Comparison of ENCODE assay signal across 13 cellular contexts in the genomic region with DNA sequence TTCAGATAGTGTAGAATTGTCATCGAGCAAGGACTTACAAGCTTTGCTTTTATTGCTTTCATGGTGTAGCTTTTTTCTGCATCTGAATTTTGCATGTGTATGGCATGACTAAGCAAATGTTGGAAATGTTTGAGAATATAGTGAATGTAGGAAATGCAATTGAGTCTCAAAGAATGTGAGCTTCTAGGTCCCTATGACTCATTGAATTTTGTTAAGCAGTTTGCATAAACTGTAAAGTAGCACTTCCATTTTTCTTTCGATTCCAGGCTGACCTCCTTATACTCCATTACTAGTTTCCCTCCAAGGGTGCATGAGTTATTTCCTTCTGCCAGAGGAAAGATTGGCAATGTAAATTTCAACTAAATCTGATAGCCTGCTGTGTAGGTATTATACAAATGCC.
DNase-seq lines count a peak whose midpoint lies in the region; ATAC-seq, FAIRE-seq and TF ChIP-seq lines count a peak whose summit lies in the region.
"Had no signal": no experiment of that assay in that cellular context is flagged by ENCODE, and none has a peak within 500 bp of the region (broad histone marks: within the 10 kb centered on the region; RNA-seq: fewer than 3 reads in every experiment).

No MANE protein-coding gene starts in this region.

- H3K36me3 ChIP-seq in PC-3 (ENCODE audit: low read depth, low read length), result no peaks in the 10 kb centered on the region
- H3K36me3 ChIP-seq in fibroblast of lung (ENCODE audit: control insufficient read depth, insufficient read depth, low read length), result no peaks in the 10 kb centered on the region
- no peaks in the 10 kb centered on the region for H3K36me3 ChIP-seq in SJCRH30
- H3K36me3 ChIP-seq: adrenal gland, neutrophil, Peyer's patch had no signal

- H3K4me2 ChIP-seq in PC-3 (ENCODE audit: low read length), result peak overlapping the region; percentile 64
- H3K4me2 ChIP-seq in fibroblast of lung (ENCODE audit: extremely low read depth, insufficient read depth, low read length), result peak overlapping the region; percentile 58

- no peaks in the 10 kb centered on the region for H3K9me3 ChIP-seq in PC-3 (ENCODE audit: low read length)
- H3K9me3 ChIP-seq in fibroblast of lung (ENCODE audit: control insufficient read depth, insufficient read depth, low read depth, low read length), result no peaks in the 10 kb centered on the region
- no peaks in the 10 kb centered on the region for H3K9me3 ChIP-seq in SJCRH30 (replicated peaks)
- H3K9me3 ChIP-seq: neutrophil, Peyer's patch had no signal

- POLR2A ChIA-PET in PC-3 (lab: Charles Lee; ENCODE audit: unreplicated experiment), result no interaction called here

- H4K20me1 ChIP-seq in PC-3 (ENCODE audit: low read length), result no peaks in the 10 kb centered on the region
- no peaks in the 10 kb centered on the region for H4K20me1 ChIP-seq in fibroblast of lung (ENCODE audit: control insufficient read depth, extremely low read depth, insufficient read depth, low read length)

- H3F3A ChIP-seq in PC-3 (ENCODE audit: low read length, unreplicated experiment), result no peaks in the 10 kb centered on the region

- H3K4me1 ChIP-seq in PC-3 (ENCODE audit: insufficient read depth, low read length) (peaks cover 9% of the 10 kb centered on the region; the same call in 1 of the 2 replicates), fibroblast of lung (ENCODE audit: control insufficient read depth, extremely low read depth, insufficient read depth, low read length) (peaks cover 5% of the 10 kb centered on the region), SJCRH30 (no peaks in the 10 kb centered on the region)
- H3K4me1 ChIP-seq: adrenal gland, Peyer's patch had no signal

- no peaks in the 10 kb centered on the region for H3K4me1 Mint-ChIP-seq in activated T-helper 1 cell treated with anti-CD3 and anti-CD28 coated beads, Interleukin-12 subunit alpha, Interleukin-12 subunit beta, Interleukin-2, Interleukin-4 antibody, amounts not matched to agents 30 ng/mL and 10 ng/mL and 1 ng/mL, durations not matched to agents 14 hours and 24 hours and 36 hours (ENCODE audit: low read depth)
- H3K4me1 Mint-ChIP-seq: activated CD4-positive, alpha-beta T cell treated with anti-CD3 and anti-CD28 coated beads, Interleukin-2, amount 10 ng/mL, durations not matched to agents 24 days and 14 days had no signal

- CTCF ChIA-PET in PC-3 (lab: Charles Lee), result interaction anchor here (0.7 kb wide), 1 partner anchor 229 kb away, joined by 4 read pairs; no protein-coding TSS in a partner anchor

- no peak for DNase-seq in GM12891 (ENCODE audit: insufficient read length, low spot score)
- DNase-seq in PC-3, result peak; percentile 62
- DNase-seq in fibroblast of lung (ENCODE audit: low read depth in 2 of 2), result peak; percentile 88 to 92
- peak; percentile 72 for DNase-seq in pulmonary artery endothelial cell (ENCODE audit: low read depth, low spot score)
- no peak for DNase-seq in SJCRH30
- DNase-seq in NCI-H69 (lab: John Stamatoyannopoulos, UW), result no peak
- DNase-seq in activated T-helper 1 cell treated with anti-CD3 and anti-CD28 coated beads, Interleukin-12 subunit alpha, Interleukin-12 subunit beta, Interleukin-2, Interleukin-4 antibody, amounts not matched to agents 30 ng/mL and 10 ng/mL and 1 ng/mL, durations not matched to agents 14 hours and 24 hours and 36 hours (ENCODE audit: low spot score), result no peak
- DNase-seq: activated CD4-positive, alpha-beta T cell treated with anti-CD3 and anti-CD28 coated beads, Interleukin-2, amount 10 ng/mL, durations not matched to agents 24 days and 14 days; adrenal gland; head of caudate nucleus; Peyer's patch had no signal

- H3K4me3 Mint-ChIP-seq in activated T-helper 1 cell treated with anti-CD3 and anti-CD28 coated beads, Interleukin-12 subunit alpha, Interleukin-12 subunit beta, Interleukin-2, Interleukin-4 antibody, amounts not matched to agents 30 ng/mL and 10 ng/mL and 1 ng/mL, durations not matched to agents 14 hours and 24 hours and 36 hours, result no peak overlapping the region
- H3K4me3 Mint-ChIP-seq: activated CD4-positive, alpha-beta T cell treated with anti-CD3 and anti-CD28 coated beads, Interleukin-2, amount 10 ng/mL, durations not matched to agents 24 days and 14 days had no signal

- ATAC-seq in PC-3 (peak; percentile 76), GM21515 (IDR thresholded peaks at IDR 0.05; ENCODE audit: unreplicated experiment) (no peak)

- peak overlapping the region; percentile 49 for H3K27ac ChIP-seq in PC-3 (ENCODE audit: low read length)
- peak overlapping the region; percentile 41 for H3K27ac ChIP-seq in fibroblast of lung (ENCODE audit: insufficient read depth, low read length)
- H3K27ac ChIP-seq in SJCRH30, result no peak overlapping the region
- H3K27ac ChIP-seq: adrenal gland, neutrophil, Peyer's patch had no signal

- H3K27me3 Mint-ChIP-seq in activated T-helper 1 cell treated with anti-CD3 and anti-CD28 coated beads, Interleukin-12 subunit alpha, Interleukin-12 subunit beta, Interleukin-2, Interleukin-4 antibody, amounts not matched to agents 30 ng/mL and 10 ng/mL and 1 ng/mL, durations not matched to agents 14 hours and 24 hours and 36 hours (ENCODE audit: insufficient read depth), result no peaks in the 10 kb centered on the region
- H3K27me3 Mint-ChIP-seq: activated CD4-positive, alpha-beta T cell treated with anti-CD3 and anti-CD28 coated beads, Interleukin-2, amount 10 ng/mL, durations not matched to agents 24 days and 14 days had no signal

- intact Hi-C loops in PC-3 (cut with micrococcal nuclease), result no loop called here
- intact Hi-C loops in activated T-helper 1 cell treated with anti-CD3 and anti-CD28 coated beads, Interleukin-12 subunit alpha, Interleukin-12 subunit beta, Interleukin-2, Interleukin-4 antibody, amounts not matched to agents 30 ng/mL and 10 ng/mL and 1 ng/mL, durations not matched to agents 14 hours and 24 hours and 36 hours (cut with micrococcal nuclease), result no loop called here

- H3K36me3 Mint-ChIP-seq in activated T-helper 1 cell treated with anti-CD3 and anti-CD28 coated beads, Interleukin-12 subunit alpha, Interleukin-12 subunit beta, Interleukin-2, Interleukin-4 antibody, amounts not matched to agents 30 ng/mL and 10 ng/mL and 1 ng/mL, durations not matched to agents 14 hours and 24 hours and 36 hours (ENCODE audit: low read depth), result no peaks in the 10 kb centered on the region

- H3K9ac ChIP-seq in PC-3 (ENCODE audit: low read length) (no peak overlapping the region), fibroblast of lung (ENCODE audit: insufficient read depth, low read length) (no peak overlapping the region)

- no peaks in the 10 kb centered on the region for H3K9me3 Mint-ChIP-seq in activated T-helper 1 cell treated with anti-CD3 and anti-CD28 coated beads, Interleukin-12 subunit alpha, Interleukin-12 subunit beta, Interleukin-2, Interleukin-4 antibody, amounts not matched to agents 30 ng/mL and 10 ng/mL and 1 ng/mL, durations not matched to agents 14 hours and 24 hours and 36 hours
- H3K9me3 Mint-ChIP-seq: activated CD4-positive, alpha-beta T cell treated with anti-CD3 and anti-CD28 coated beads, Interleukin-2, amount 10 ng/mL, durations not matched to agents 24 days and 14 days had no signal

- H3K27ac Mint-ChIP-seq in activated T-helper 1 cell treated with anti-CD3 and anti-CD28 coated beads, Interleukin-12 subunit alpha, Interleukin-12 subunit beta, Interleukin-2, Interleukin-4 antibody, amounts not matched to agents 30 ng/mL and 10 ng/mL and 1 ng/mL, durations not matched to agents 14 hours and 24 hours and 36 hours, result no peak overlapping the region
- H3K27ac Mint-ChIP-seq: activated CD4-positive, alpha-beta T cell treated with anti-CD3 and anti-CD28 coated beads, Interleukin-2, amount 10 ng/mL, durations not matched to agents 24 days and 14 days had no signal

- H3K4me3 ChIP-seq in PC-3 (ENCODE audit: low read length), result peak overlapping the region; percentile 31; the same call in 1 of the 2 replicates
- no peak overlapping the region for H3K4me3 ChIP-seq in fibroblast of lung (replicated peaks in 1 of 4; ENCODE audit: control extremely low read depth in 1 of 4, insufficient read depth in 1 of 4, low read depth in 3 of 4, low read length in 4 of 4)
- no peak overlapping the region for H3K4me3 ChIP-seq in SJCRH30
- H3K4me3 ChIP-seq: adrenal gland, Peyer's patch had no signal

- H3K9me2 ChIP-seq in PC-3 (replicated peaks; ENCODE audit: low read length), result no peaks in the 10 kb centered on the region

- no peaks in the 10 kb centered on the region for H3K79me2 ChIP-seq in PC-3 (ENCODE audit: low read length)
- H3K79me2 ChIP-seq in fibroblast of lung (ENCODE audit: control insufficient read depth, insufficient read depth, low read length), result no peaks in the 10 kb centered on the region

- peak; percentile 59 for FAIRE-seq in GM12891 (lab: Jason Lieb, UNC)

- no TSS peak for BruUV-seq in PC-3 (replicated peaks; lab: Mats Ljungman, UMichigan)

- H2AFZ ChIP-seq in PC-3 (ENCODE audit: low read length), result peak overlapping the region; percentile 16
- H2AFZ ChIP-seq in fibroblast of lung (ENCODE audit: low read length), result no peak overlapping the region

- no peaks in the 10 kb centered on the region for H3K27me3 ChIP-seq in PC-3 (ENCODE audit: low read length)
- no peaks in the 10 kb centered on the region for H3K27me3 ChIP-seq in fibroblast of lung (ENCODE audit: control insufficient read depth, insufficient read depth, low read length)
- H3K27me3 ChIP-seq in SJCRH30, result 0 out of 2 replicates have a peak, but pooled peaks cover 4% of the 10 kb centered on the region
- H3K27me3 ChIP-seq: adrenal gland, neutrophil, Peyer's patch had no signal

- no peak for TF ChIP-seq CTCF in PC-3 (conservative IDR thresholded peaks at IDR 0.05; ENCODE audit: low read depth, low read length)
- TF ChIP-seq CTCF in fibroblast of lung (conservative IDR thresholded peaks at IDR 0.05 in 1 of 2, IDR thresholded peaks at IDR 0.05 in 1 of 2; ENCODE audit: low read depth in 1 of 2, low read length in 2 of 2), result no peak

- TF ChIP-seq POLR2A in GM12891 (IDR thresholded peaks at IDR 0.05; ENCODE audit: low read depth, low read length), result no peak

TF ChIP-seq in GM12891, 5 proteins besides CTCF, POLR2A, EP300 and RAD21:
- TF ChIP-seq SPI1 (IDR thresholded peaks at IDR 0.05; ENCODE audit: low read depth, low read length) (no peak), TAF1 (IDR thresholded peaks at IDR 0.05; ENCODE audit: low read depth, low read length) (no peak), PAX5 (IDR thresholded peaks at IDR 0.05; ENCODE audit: insufficient read depth, low read length, severe bottlenecking) (no peak), POLR2AphosphoS5 (IDR thresholded peaks at IDR 0.05; ENCODE audit: low read depth, low read length) (no peak), POU2F2 (IDR thresholded peaks at IDR 0.05; ENCODE audit: low read depth, low read length) (no peak)

Comparison
In these comparisons a context has a peak if more than half of its experiments do, and no peak if none do; other contexts are left out.
1. DNase-seq: peak in PC-3 (single experiment), fibroblast of lung (2 of 2) and pulmonary artery endothelial cell (single experiment); none in GM12891 (single experiment), SJCRH30 (0 of 2), NCI-H69 (single experiment) and activated T-helper 1 cell treated with anti-CD3 and anti-CD28 coated beads, Interleukin-12 subunit alpha, Interleukin-12 subunit beta, Interleukin-2, Interleukin-4 antibody, amounts not matched to agents 30 ng/mL and 10 ng/mL and 1 ng/mL, durations not matched to agents 14 hours and 24 hours and 36 hours (single experiment).